ENCODE assay signal across 10 cellular contexts in genomic region chr14:37236044-37236443, GRCh38. TPM values are rescaled to one million over a fixed set of nuclear protein-coding genes. Genes with fewer than 3 reads are reported as not detected.
DNase-seq lines count a peak whose midpoint lies in the region; FAIRE-seq and TF ChIP-seq lines count a peak whose summit lies in the region.
"Not testable (repeated sequence)": the region's sequence is repeated elsewhere in the genome, so short reads cannot be mapped to it uniquely, and the experiment has no call there.
"Had no signal": no experiment of that assay in that cellular context is flagged by ENCODE, and none has a peak within 500 bp of the region (broad histone marks: within the 10 kb centered on the region; RNA-seq: fewer than 3 reads in every experiment).

No MANE protein-coding gene starts in this region.

- TF ChIP-seq CTCF in AG09319 (IDR thresholded peaks at IDR 0.05; ENCODE audit: low read depth, low read length); bronchial epithelial cell (IDR thresholded peaks at IDR 0.05; ENCODE audit: insufficient read depth, low read length, severe bottlenecking): not testable (repeated sequence)

- H2AFZ ChIP-seq in GM23248, result not testable (repeated sequence)

- not testable (repeated sequence) for H3K4me3 ChIP-seq in GM23248; MG63; bronchial epithelial cell (ENCODE audit: low read depth, low read length); skeletal muscle cell (ENCODE audit: low read depth, low read length)

- not testable (repeated sequence) for H3K9me2 ChIP-seq in GM23248 (ENCODE audit: insufficient read depth)

- not testable (repeated sequence) for H3K4me1 ChIP-seq in GM23248 (ENCODE audit: insufficient read depth)

- H3K79me2 ChIP-seq in GM23248 (ENCODE audit: insufficient read depth), result not testable (repeated sequence)

- H3K27me3 ChIP-seq in GM23248 (replicated peaks; ENCODE audit: insufficient read depth); MG63; bronchial epithelial cell (ENCODE audit: control insufficient read depth, insufficient read depth, low read length): not testable (repeated sequence)

- WGBS in GM23248 (ENCODE audit: low coverage in 1 of 2, low lambda C conversion rate in 2 of 2, missing lambda C conversion rate in 2 of 2), 2 experiments, result 81 to 87% methylated on average over 4 of the region's 4 CpGs

- H3K4me2 ChIP-seq in GM23248 (ENCODE audit: unreplicated experiment), result not testable (repeated sequence)

- H3K9me3 ChIP-seq in GM23248 (ENCODE audit: low read depth); MG63: not testable (repeated sequence)

- in situ Hi-C loops in GM23248 (cut with MboI), result not testable (repeated sequence)

- not testable (repeated sequence) for H3K9ac ChIP-seq in GM23248

- not testable (repeated sequence) for H4K20me1 ChIP-seq in GM23248 (ENCODE audit: insufficient read depth)

- peak; percentile 2 for DNase-seq in AG09319 (ENCODE audit: extremely low read depth, low read depth)
- peak; percentile 74 for DNase-seq in GM23248
- DNase-seq in MG63, result peak; percentile 11
- peak; percentile 84 for DNase-seq in amniotic epithelial cell (ENCODE audit: low read depth)
- DNase-seq in bronchial epithelial cell (ENCODE audit: low read depth), result peak; percentile 68
- peak; percentile 38 for DNase-seq in fibroblast of peridontal ligament (ENCODE audit: extremely low read depth)
- peak; percentile 27 for DNase-seq in glomerular visceral epithelial cell (ENCODE audit: extremely low spot score)
- DNase-seq in skeletal muscle cell (ENCODE audit: low read depth), result peak; percentile 25

- not testable (repeated sequence) for H3F3A ChIP-seq in GM23248 (ENCODE audit: insufficient read depth)

- not testable (repeated sequence) for H3K27ac ChIP-seq in GM23248

- not testable (repeated sequence) for FAIRE-seq in bronchial epithelial cell (lab: Jason Lieb, UNC)

- H3K36me3 ChIP-seq in GM23248 (ENCODE audit: low read depth); MG63; bronchial epithelial cell (ENCODE audit: control insufficient read depth, insufficient read depth, low read length): not testable (repeated sequence)

RNA-seq across cellular contexts. Expression of gene MIPOL1, which starts 38.3 kb away (rescaled TPM):
- 5.8 and 5.9 TPM in 2 replicates for total RNA-seq in GM23248 (2014; rRNA removed; shearing (Covaris generic))
- 4.8 and 5.7 TPM in 2 replicates for polyA plus RNA-seq in GM23248 (2016; fragmentation: Nextera tagmentation; extraction: Ambion mirVana)
- 6.0 and 9.2 TPM in 2 replicates for total RNA-seq in MG63 (2014; rRNA removed; shearing (Covaris generic); ENCODE audit: low replicate concordance)
- total RNA-seq in bronchial epithelial cell, result 11.1 and 16.6 TPM in 2 replicates
- total RNA-seq: OCI-LY7 had no signal
- polyA plus RNA-seq: IgD-negative memory B cell had no signal

Comparison
In these comparisons a context has a peak if more than half of its experiments do, and no peak if none do; other contexts are left out.
1. DNase-seq: peak in every context shown above with its lines; median percentile 84 in amniotic epithelial cell; 74 in GM23248; 68 in bronchial epithelial cell; 38 in fibroblast of peridontal ligament; 27 in glomerular visceral epithelial cell; 25 in skeletal muscle cell; 11 in MG63; 2 in AG09319.